8 cellular contexts compared by ENCODE assay signal in the genomic region with DNA sequence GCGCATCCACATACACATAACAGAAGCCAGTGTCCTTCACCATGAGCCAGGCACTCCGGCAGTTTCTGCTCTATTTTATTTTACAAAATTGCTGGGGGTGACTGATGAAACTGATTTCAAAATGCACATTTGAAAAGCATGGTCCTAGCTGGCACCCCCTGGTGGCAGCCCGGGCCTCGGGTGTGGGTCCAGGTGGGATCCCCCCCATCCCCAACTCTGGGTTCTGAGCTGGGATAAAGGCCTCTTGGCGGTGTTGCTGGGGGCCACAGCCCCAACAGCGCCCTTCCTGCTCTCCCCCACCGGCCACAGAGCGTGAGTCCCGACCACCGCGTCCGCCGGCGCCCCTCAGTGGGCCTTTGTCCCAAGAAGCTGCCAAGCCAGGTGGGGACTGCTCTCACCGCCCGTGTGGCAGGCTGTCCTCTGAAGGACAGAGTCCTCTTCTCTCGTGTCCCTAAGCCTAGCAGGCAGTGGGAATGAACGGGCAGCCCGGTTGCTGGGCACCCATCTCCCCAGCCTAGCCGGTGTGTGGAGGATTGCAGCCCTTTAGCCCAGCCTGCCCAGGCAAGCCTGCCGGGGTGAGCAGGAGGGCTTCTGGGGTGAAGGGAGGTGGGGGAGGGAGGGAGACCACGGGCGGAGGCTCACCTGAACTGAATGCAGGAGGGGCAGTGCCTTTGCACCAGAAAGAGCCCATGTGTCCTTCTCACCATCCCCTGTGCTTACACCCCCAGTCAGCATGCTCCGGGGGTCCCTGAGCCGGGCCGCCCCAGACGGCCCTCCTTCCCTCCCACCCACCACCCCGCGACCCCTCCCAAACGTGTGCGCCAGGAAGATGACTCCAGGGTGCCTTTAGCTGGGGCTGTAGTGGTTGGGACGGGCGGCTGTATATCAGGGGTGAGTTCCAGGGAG. TPM values are rescaled to one million over a fixed set of nuclear protein-coding genes. Genes with fewer than 3 reads are reported as not detected.
DNase-seq lines count a peak whose midpoint lies in the region; ATAC-seq and TF ChIP-seq lines count a peak whose summit lies in the region.

No MANE protein-coding gene starts in this region.

- intact Hi-C loops in mucosa of descending colon (cut with DNase I, micrococcal nuclease) (no loop called here), testis (cut with DNase I; ENCODE audit: low total_unique reads) (no loop called here)

- H3K27me3 ChIP-seq in HUES6 (ENCODE audit: control insufficient read depth, insufficient read depth, low read length): peaks cover 62% of the 10 kb centered on the region
- H3K27me3 ChIP-seq in testis: no peaks in the 10 kb centered on the region

- H3K27ac ChIP-seq in HUES6 (ENCODE audit: low read depth, low read length): no peak overlapping the region
- H3K27ac ChIP-seq in testis: no peak overlapping the region

- ATAC-seq in mucosa of descending colon: peak; percentile 0
- no peak for ATAC-seq in GM19328 (IDR thresholded peaks at IDR 0.05; ENCODE audit: unreplicated experiment)

- WGBS in testis, 2 donors: 6% methylated on average over 21 to 33 of the region's 33 CpGs

- H3K4me1 ChIP-seq in HUES6 (ENCODE audit: control insufficient read depth, insufficient read depth, low read length): peaks cover 22% of the 10 kb centered on the region
- peaks cover 12% of the 10 kb centered on the region for H3K4me1 ChIP-seq in mucosa of descending colon (ENCODE audit: low read depth)
- H3K4me1 ChIP-seq in testis: peaks cover 19% of the 10 kb centered on the region

- H3K4me3 ChIP-seq in HUES6 (ENCODE audit: low read depth, low read length) (peak overlapping the region; percentile 59), mucosa of descending colon (no peak overlapping the region), testis (peak overlapping the region; percentile 44 to 48)

- H3K36me3 ChIP-seq in HUES6 (ENCODE audit: control insufficient read depth, insufficient read depth, low read length): no peaks in the 10 kb centered on the region
- no peaks in the 10 kb centered on the region for H3K36me3 ChIP-seq in mucosa of descending colon (ENCODE audit: low read depth)
- H3K36me3 ChIP-seq in testis (ENCODE audit: low read depth, missing control alignments): no peaks in the 10 kb centered on the region

- H3K9me3 ChIP-seq in HUES6 (ENCODE audit: control insufficient read depth, insufficient read depth, low read depth, low read length) (no peaks in the 10 kb centered on the region), mucosa of descending colon (no peaks in the 10 kb centered on the region), testis (no peaks in the 10 kb centered on the region)

- DNase-seq in AML-193 (lab: John Stamatoyannopoulos, UW) (peak; percentile 62 to 78), mucosa of descending colon (peak in 1 of 3 donors; percentile 50), testis (no peak), NCI-H345 treated with DMSO at 0.1 percent for 48 hours (lab: John Stamatoyannopoulos, UW; ENCODE audit: unreplicated experiment) (no peak)
- DNase-seq in activated CD4-positive, CD25-positive, alpha-beta regulatory T cell treated with anti-CD3 and anti-CD28 coated beads, Interleukin-2, amount 50 U/mL, for 72 hours: peak; percentile 61
- peak; percentile 52 for DNase-seq in effector CD4-positive, alpha-beta T cell

- H3K9ac ChIP-seq in HUES6 (ENCODE audit: low read length): peak overlapping the region; percentile 25

- no peak for TF ChIP-seq POLR2A in testis (IDR thresholded peaks at IDR 0.05)

- TF ChIP-seq CTCF in mucosa of descending colon (IDR thresholded peaks at IDR 0.05): peak; percentile 22
- TF ChIP-seq CTCF in testis (IDR thresholded peaks at IDR 0.05): peak; percentile 5 to 36 (median 8)

RNA-seq across cellular contexts. Expression of a gene that starts 0.9 kb away (rescaled TPM):
- total RNA-seq in mucosa of descending colon: under 1 TPM; 0.28 to 0.82 (median 0.55) TPM
- total RNA-seq in testis: 1 to 10 TPM; 2.5 to 3.0 TPM
- 1.3 TPM for polyA plus RNA-seq in testis (ENCODE audit: insufficient read depth, low read depth, low replicate concordance)

RNA-seq across cellular contexts. Expression of a gene that starts 20.8 kb away (rescaled TPM):
- 10 to 100 TPM in 2 of 3 donors, 1 to 10 TPM in 1; 9.5 to 22.8 (median 15.1) TPM for total RNA-seq in mucosa of descending colon
- 10 to 100 TPM; 37.4 to 41.3 TPM for total RNA-seq in testis
- polyA plus RNA-seq in testis (ENCODE audit: insufficient read depth, low read depth, low replicate concordance): 18.3 TPM

RNA-seq across cellular contexts. Expression of a gene that starts 20.9 kb away (rescaled TPM):
- 10 to 100 TPM in 2 of 3 donors, 1 to 10 TPM in 1; 9.6 to 16.1 (median 13.6) TPM for total RNA-seq in mucosa of descending colon
- 10 to 100 TPM; 24.8 to 25.4 TPM for total RNA-seq in testis
- 19.8 TPM for polyA plus RNA-seq in testis (ENCODE audit: insufficient read depth, low read depth, low replicate concordance)

RNA-seq across cellular contexts. Expression of a gene that starts 22.5 kb away (rescaled TPM):
- 10 to 100 TPM; 42.7 to 89.5 (median 72.5) TPM for total RNA-seq in mucosa of descending colon
- total RNA-seq in testis: 10 to 100 TPM; 46.6 to 56.1 TPM
- 100 TPM for polyA plus RNA-seq in testis (ENCODE audit: insufficient read depth, low read depth, low replicate concordance)

RNA-seq across cellular contexts. Expression of a gene that starts 34.6 kb away (rescaled TPM):
- total RNA-seq in mucosa of descending colon: 100 to 1,000 TPM; 150 to 316 (median 184) TPM
- total RNA-seq in testis: 10 to 100 TPM; 11.7 to 34.9 TPM
- polyA plus RNA-seq in testis (ENCODE audit: insufficient read depth, low read depth, low replicate concordance): 40.0 TPM

Comparison
In these comparisons a context has a peak if more than half of its experiments do, and no peak if none do; other contexts are left out.
1. DNase-seq: peak in AML-193 (2 of 2), activated CD4-positive, CD25-positive, alpha-beta regulatory T cell treated with anti-CD3 and anti-CD28 coated beads, Interleukin-2, amount 50 U/mL, for 72 hours (single experiment) and effector CD4-positive, alpha-beta T cell (single experiment); none in testis (single experiment) and NCI-H345 treated with DMSO at 0.1 percent for 48 hours (single experiment).